8 cellular contexts compared by ENCODE assay signal in genomic region chr5:43312076-43312620, GRCh38. TPM values are rescaled to one million over a fixed set of nuclear protein-coding genes. Genes with fewer than 3 reads are reported as not detected.
DNase-seq lines count a peak whose midpoint lies in the region; FAIRE-seq and TF ChIP-seq lines count a peak whose summit lies in the region.

No MANE protein-coding gene starts in this region.

- peak overlapping the region; percentile 13 for H3K9ac ChIP-seq in fibroblast of lung (ENCODE audit: insufficient read depth, low read length)

- no peaks in the 10 kb centered on the region for H3K27me3 ChIP-seq in fibroblast of lung (ENCODE audit: control insufficient read depth, insufficient read depth, low read length)

- no peak overlapping the region for H2AFZ ChIP-seq in fibroblast of lung (ENCODE audit: low read length)

- no peaks in the 10 kb centered on the region for H3K9me3 ChIP-seq in fibroblast of lung (ENCODE audit: control insufficient read depth, insufficient read depth, low read depth, low read length)

- peak overlapping the region; percentile 93 to 99 (median 96) for H3K4me3 ChIP-seq in fibroblast of lung (replicated peaks in 1 of 4; ENCODE audit: control extremely low read depth in 1 of 4, insufficient read depth in 1 of 4, low read depth in 3 of 4, low read length in 4 of 4)
- H3K4me3 ChIP-seq in skeletal muscle cell (ENCODE audit: low read depth, low read length): peak overlapping the region; percentile 99

- peaks cover 2% of the 10 kb centered on the region for H3K4me1 ChIP-seq in fibroblast of lung (ENCODE audit: control insufficient read depth, extremely low read depth, insufficient read depth, low read length)

- TF ChIP-seq CTCF in fibroblast of lung (conservative IDR thresholded peaks at IDR 0.05 in 1 of 2, IDR thresholded peaks at IDR 0.05 in 1 of 2; ENCODE audit: low read depth in 1 of 2, low read length in 2 of 2): no peak
- no peak for TF ChIP-seq CTCF in GM10266 (IDR thresholded peaks at IDR 0.05; ENCODE audit: control insufficient read depth, insufficient read depth, low read depth, missing control alignments)

- H3K27ac ChIP-seq in fibroblast of lung (ENCODE audit: insufficient read depth, low read length): no peak overlapping the region

- H4K20me1 ChIP-seq in fibroblast of lung (ENCODE audit: control insufficient read depth, extremely low read depth, insufficient read depth, low read length): peaks cover 6% of the 10 kb centered on the region

- H3K79me2 ChIP-seq in fibroblast of lung (ENCODE audit: control insufficient read depth, insufficient read depth, low read length): peaks cover 60% of the 10 kb centered on the region

- H3K36me3 ChIP-seq in fibroblast of lung (ENCODE audit: control insufficient read depth, insufficient read depth, low read length): no peaks in the 10 kb centered on the region

- no peak for DNase-seq in GM12891 (ENCODE audit: insufficient read length, low spot score)
- DNase-seq in RPMI8226: peak; percentile 9
- no peak for DNase-seq in fibroblast of lung (ENCODE audit: low read depth in 2 of 2)
- DNase-seq in skeletal muscle cell (ENCODE audit: low read depth): no peak
- DNase-seq in dedifferentiated amniotic fluid mesenchymal stem cell (ENCODE audit: extremely low spot score): no peak
- DNase-seq in GM10266 (ENCODE audit: extremely low spot score): no peak
- DNase-seq in stimulated activated CD4-positive, alpha-beta T cell treated with anti-CD3 and anti-CD28 coated beads, Interleukin-4, amount 100 ng/mL, for 24 hours: no peak
- DNase-seq in GF-D8 (lab: John Stamatoyannopoulos, UW): no peak

- peak overlapping the region; percentile 92 for H3K4me2 ChIP-seq in fibroblast of lung (ENCODE audit: extremely low read depth, insufficient read depth, low read length)

- FAIRE-seq in GM12891 (lab: Jason Lieb, UNC): peak; percentile 61

- TF ChIP-seq POLR2A in GM12891 (IDR thresholded peaks at IDR 0.05; ENCODE audit: low read depth, low read length): no peak

TF ChIP-seq in GM12891, 5 proteins besides CTCF, POLR2A, EP300 and RAD21:
- TF ChIP-seq SPI1 (IDR thresholded peaks at IDR 0.05; ENCODE audit: low read depth, low read length) (no peak), PAX5 (IDR thresholded peaks at IDR 0.05; ENCODE audit: insufficient read depth, low read length, severe bottlenecking) (no peak), POLR2AphosphoS5 (IDR thresholded peaks at IDR 0.05; ENCODE audit: low read depth, low read length) (no peak), TAF1 (IDR thresholded peaks at IDR 0.05; ENCODE audit: low read depth, low read length) (no peak), POU2F2 (IDR thresholded peaks at IDR 0.05; ENCODE audit: low read depth, low read length) (no peak)

RNA-seq across cellular contexts. Expression of gene HMGCS1, which starts 1.1 kb away (rescaled TPM):
- polyA plus RNA-seq in GM12891 (2012; ENCODE audit: low read depth, missing spikeins): 28.1 TPM
- total RNA-seq in fibroblast of lung: 93.2 and 253 TPM in 2 replicates
- polyA plus RNA-seq in fibroblast of lung: 118 and 203 TPM in 2 replicates
- 82.4 and 131 TPM in 2 replicates for polyA plus RNA-seq in fibroblast of lung (2012)
- 14.9 and 22.1 TPM in 2 replicates for polyA minus RNA-seq in fibroblast of lung (ENCODE audit: low replicate concordance)
